Comparison of ENCODE assay signal across 22 cellular contexts in the genomic region with DNA sequence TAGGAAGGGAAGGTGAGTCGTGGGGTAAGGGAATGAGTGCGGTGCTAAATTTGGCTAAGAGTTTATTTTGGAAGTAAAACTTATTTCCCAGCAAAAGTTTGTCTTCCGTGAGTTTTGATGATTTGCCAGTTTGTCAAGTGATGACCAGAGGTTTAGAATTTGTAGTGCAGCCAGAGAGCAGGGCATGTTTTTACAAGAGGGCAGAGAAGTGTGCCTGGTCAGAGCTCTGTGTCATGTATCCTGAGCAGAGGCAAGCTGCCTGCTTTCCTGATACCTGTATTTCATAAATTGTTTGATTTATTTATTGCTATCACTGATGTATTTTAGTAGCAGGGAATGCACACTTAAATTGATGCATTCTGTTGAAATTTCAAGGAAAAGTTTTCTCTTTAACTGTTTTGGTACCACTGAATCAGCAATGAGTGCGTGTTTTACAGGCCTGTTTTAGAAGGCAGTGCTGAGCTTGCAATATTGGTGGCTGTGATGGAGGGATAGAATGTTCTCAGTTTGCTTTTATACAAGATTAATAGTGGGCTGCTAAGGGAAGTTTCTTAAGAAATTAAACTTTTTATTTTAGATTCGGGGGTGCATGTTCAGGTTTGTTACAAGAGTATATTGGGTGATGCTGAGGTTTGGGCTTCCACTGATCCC. TPM values are rescaled to one million over a fixed set of nuclear protein-coding genes. Genes with fewer than 3 reads are reported as not detected.
"Had no signal": no experiment of that assay in that cellular context is flagged by ENCODE, and none has a peak within 500 bp of the region (broad histone marks: within the 10 kb centered on the region; RNA-seq: fewer than 3 reads in every experiment).

No MANE protein-coding gene starts in this region.

- H3K36me3 ChIP-seq: brain microvascular endothelial cell had no signal

- H3K27ac ChIP-seq: brain microvascular endothelial cell had no signal

- H3K27me3 ChIP-seq: brain microvascular endothelial cell had no signal

- DNase-seq: activated CD4-positive, alpha-beta T cell treated with anti-CD3 and anti-CD28 coated beads for 1 hour; activated CD4-positive, alpha-beta T cell treated with anti-CD3 and anti-CD28 coated beads, Interleukin-2, amount 10 ng/mL, durations not matched to agents 24 days and 14 days; activated CD4-positive, alpha-beta T cell treated with anti-CD3 and anti-CD28 coated beads, Interleukin-2, amount 50 U/mL, for 48 hours; activated CD8-positive, alpha-beta memory T cell treated with anti-CD3 and anti-CD28 coated beads, Interleukin-2, amount 10 ng/mL, durations not matched to agents 7 days and 5 days; activated effector memory CD4-positive, alpha-beta T cell treated with Interleukin-2 at 50 U/mL for 16 hours; activated naive CD4-positive, alpha-beta T cell treated with Interleukin-2 at 50 U/mL for 16 hours; activated naive CD8-positive, alpha-beta T cell treated with anti-CD3 and anti-CD28 coated beads for 36 hours; activated T-cell treated with anti-CD3 and anti-CD28 coated beads, Interleukin-2, amount 50 U/mL, for 24 hours; brain microvascular endothelial cell; cerebellar nuclear complex; MM.1S; NCI-H1105; NCI-H1436; NCI-H1694 treated with DMSO at 0.1 percent for 48 hours; NCI-H2029 treated with DMSO at 0.1 percent for 48 hours; NCI-H446; NCI-H524; SHP77 treated with DMSO at 0.1 percent for 48 hours had no signal

- ATAC-seq: activated CD8-positive, alpha-beta memory T cell treated with anti-CD3 and anti-CD28 coated beads, Interleukin-2, amount 10 ng/mL, durations not matched to agents 7 days and 5 days; WTC11 had no signal

RNA-seq across cellular contexts. Expression of gene RD3L, which starts 19.7 kb away (rescaled TPM):
- total RNA-seq: activated CD4-positive, alpha-beta T cell treated with anti-CD3 and anti-CD28 coated beads, Interleukin-2, amount 10 ng/mL, durations not matched to agents 24 days and 14 days; activated CD8-positive, alpha-beta memory T cell treated with anti-CD3 and anti-CD28 coated beads, Interleukin-2, amount 10 ng/mL, durations not matched to agents 7 days and 5 days; activated naive CD8-positive, alpha-beta T cell treated with anti-CD3 and anti-CD28 coated beads for 36 hours; activated T-helper 1 cell treated with anti-CD3 and anti-CD28 coated beads, Interleukin-12 subunit alpha, Interleukin-12 subunit beta, Interleukin-2, Interleukin-4 antibody, amounts not matched to agents 30 ng/mL and 10 ng/mL and 1 ng/mL, durations not matched to agents 14 hours and 24 hours and 36 hours; SK-MEL-5; WTC11 had no signal
- polyA plus RNA-seq: adipose tissue had no signal

RNA-seq across cellular contexts. Expression of gene TDRD9, which starts 33.8 kb away (rescaled TPM):
- total RNA-seq: activated T-helper 1 cell treated with anti-CD3 and anti-CD28 coated beads, Interleukin-12 subunit alpha, Interleukin-12 subunit beta, Interleukin-2, Interleukin-4 antibody, amounts not matched to agents 30 ng/mL and 10 ng/mL and 1 ng/mL, durations not matched to agents 14 hours and 24 hours and 36 hours; SK-MEL-5 had no signal
